1 cellular context compared by ENCODE assay signal in the genomic region with DNA sequence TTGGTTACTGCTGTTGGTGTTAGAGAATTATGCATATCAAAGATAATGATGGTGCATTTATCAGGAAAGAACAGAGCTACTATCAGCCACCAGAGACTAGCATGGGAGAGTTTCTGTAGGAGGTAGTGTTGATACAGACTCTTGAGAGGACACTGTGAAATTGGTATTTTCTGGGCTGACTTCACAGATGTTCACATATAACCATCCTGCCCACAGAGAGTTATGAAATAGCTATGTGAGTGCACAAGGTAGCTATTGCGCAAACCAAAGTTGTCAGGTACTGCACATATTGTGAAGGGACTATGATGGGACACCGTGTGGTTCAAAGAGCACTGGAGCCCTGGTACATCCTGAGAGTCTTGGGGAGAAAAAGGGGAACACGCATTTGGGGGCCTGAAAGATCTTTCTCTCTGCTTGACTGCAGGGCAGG.
TF ChIP-seq lines count a peak whose summit lies in the region.

No MANE protein-coding gene starts in this region.

TF ChIP-seq in HepG2, 621 proteins besides CTCF, POLR2A, EP300 and RAD21 (continued from another document and continues in another):
- TF ChIP-seq, protein P1, sequence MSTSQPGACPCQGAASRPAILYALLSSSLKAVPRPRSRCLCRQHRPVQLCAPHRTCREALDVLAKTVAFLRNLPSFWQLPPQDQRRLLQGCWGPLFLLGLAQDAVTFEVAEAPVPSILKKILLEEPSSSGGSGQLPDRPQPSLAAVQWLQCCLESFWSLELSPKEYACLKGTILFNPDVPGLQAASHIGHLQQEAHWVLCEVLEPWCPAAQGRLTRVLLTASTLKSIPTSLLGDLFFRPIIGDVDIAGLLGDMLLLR (CRISPR knock-in tag; IDR thresholded peaks at IDR 0.05), result no peak
- TF ChIP-seq CCAR2 (optimal IDR thresholded peaks at IDR 0.05; ENCODE audit: low read depth, low read length) (no peak), NONO (IDR thresholded peaks at IDR 0.05) (no peak), NONO (CRISPR knock-in tag; conservative IDR thresholded peaks at IDR 0.05) (0 out of 2 replicates have a peak, but pooled peaks have one; percentile 28), CEBPB (IDR thresholded peaks at IDR 0.05; ENCODE audit: borderline replicate concordance, low read depth, low read length) (peak; percentile 99), KMT2B (CRISPR knock-in tag; IDR thresholded peaks at IDR 0.05) (no peak), ZSCAN22 (CRISPR knock-in tag; IDR thresholded peaks at IDR 0.05) (no peak), ZFP1 (CRISPR knock-in tag; IDR thresholded peaks at IDR 0.05) (peak; percentile 45; the same call in 1 of the 2 replicates), MYC (CRISPR knock-in tag; IDR thresholded peaks at IDR 0.05; ENCODE audit: borderline replicate concordance) (no peak), ZBTB7A (CRISPR knock-in tag; IDR thresholded peaks at IDR 0.05) (no peak), KLF15 (CRISPR knock-in tag; IDR thresholded peaks at IDR 0.05; ENCODE audit: borderline replicate concordance) (no peak), JUND (CRISPR knock-in tag; IDR thresholded peaks at IDR 0.05) (0 out of 2 replicates have a peak, but pooled peaks have one; percentile 55), ZNF225 (CRISPR knock-in tag; IDR thresholded peaks at IDR 0.05) (no peak), ZNF75D (CRISPR knock-in tag; IDR thresholded peaks at IDR 0.05; ENCODE audit: borderline replicate concordance) (no peak), ZNF644 (CRISPR knock-in tag; IDR thresholded peaks at IDR 0.05; ENCODE audit: low read depth) (peak; percentile 86), ZNF33B (CRISPR knock-in tag; IDR thresholded peaks at IDR 0.05) (no peak), ZZZ3 (CRISPR knock-in tag; IDR thresholded peaks at IDR 0.05; ENCODE audit: borderline replicate concordance) (no peak), SOX5 (CRISPR knock-in tag; IDR thresholded peaks at IDR 0.05; ENCODE audit: borderline replicate concordance) (peak; percentile 77; the same call in 1 of the 2 replicates), GZF1 (CRISPR knock-in tag; IDR thresholded peaks at IDR 0.05) (no peak), FOSL2 (CRISPR knock-in tag; IDR thresholded peaks at IDR 0.05) (peak; percentile 65), PHF8 (CRISPR knock-in tag; IDR thresholded peaks at IDR 0.05) (no peak), ZNF7 (CRISPR knock-in tag; IDR thresholded peaks at IDR 0.05) (no peak), ZNF282 (IDR thresholded peaks at IDR 0.05; ENCODE audit: partially characterized antibody) (no peak), MLLT10 (CRISPR knock-in tag; IDR thresholded peaks at IDR 0.05) (no peak), ONECUT2 (CRISPR knock-in tag; IDR thresholded peaks at IDR 0.05) (no peak), ZNF652 (CRISPR knock-in tag; IDR thresholded peaks at IDR 0.05; ENCODE audit: borderline replicate concordance, low read depth) (no peak), MAFF (IDR thresholded peaks at IDR 0.05; ENCODE audit: low read depth, low read length) (no peak), RBM22 (optimal IDR thresholded peaks at IDR 0.05; ENCODE audit: low read length) (no peak), ESRRA (CRISPR knock-in tag; IDR thresholded peaks at IDR 0.05; ENCODE audit: low read depth) (peak; percentile 45; the same call in 1 of the 2 replicates), MIER3 (CRISPR knock-in tag; IDR thresholded peaks at IDR 0.05; ENCODE audit: borderline replicate concordance) (peak; percentile 71; the same call in 1 of the 2 replicates), ZNF333 (CRISPR knock-in tag; IDR thresholded peaks at IDR 0.05; ENCODE audit: borderline replicate concordance) (no peak), ZNF720 (CRISPR knock-in tag; IDR thresholded peaks at IDR 0.05) (no peak), ARNT2 (CRISPR knock-in tag; IDR thresholded peaks at IDR 0.05; ENCODE audit: low read depth) (no peak), ZNF180 (CRISPR knock-in tag; IDR thresholded peaks at IDR 0.05; ENCODE audit: borderline replicate concordance, low read depth) (no peak), ZNF432 (CRISPR knock-in tag; IDR thresholded peaks at IDR 0.05; ENCODE audit: borderline replicate concordance) (no peak), ARHGAP35 (CRISPR knock-in tag; IDR thresholded peaks at IDR 0.05; ENCODE audit: borderline replicate concordance) (no peak), ASH2L (IDR thresholded peaks at IDR 0.05; ENCODE audit: insufficient read length, low read depth, low read length) (no peak), SIN3A (IDR thresholded peaks at IDR 0.05; ENCODE audit: borderline replicate concordance, low read depth, low read length) (no peak), TEAD3 (CRISPR knock-in tag; optimal IDR thresholded peaks at IDR 0.05; ENCODE audit: borderline replicate concordance) (peak; percentile 91), ZNF746 (CRISPR knock-in tag; IDR thresholded peaks at IDR 0.05) (no peak), ZNF101 (CRISPR knock-in tag; IDR thresholded peaks at IDR 0.05; ENCODE audit: borderline replicate concordance, low read depth) (no peak), ZNF615 (CRISPR knock-in tag; IDR thresholded peaks at IDR 0.05; ENCODE audit: borderline replicate concordance) (no peak)
- TF ChIP-seq, protein P2, sequence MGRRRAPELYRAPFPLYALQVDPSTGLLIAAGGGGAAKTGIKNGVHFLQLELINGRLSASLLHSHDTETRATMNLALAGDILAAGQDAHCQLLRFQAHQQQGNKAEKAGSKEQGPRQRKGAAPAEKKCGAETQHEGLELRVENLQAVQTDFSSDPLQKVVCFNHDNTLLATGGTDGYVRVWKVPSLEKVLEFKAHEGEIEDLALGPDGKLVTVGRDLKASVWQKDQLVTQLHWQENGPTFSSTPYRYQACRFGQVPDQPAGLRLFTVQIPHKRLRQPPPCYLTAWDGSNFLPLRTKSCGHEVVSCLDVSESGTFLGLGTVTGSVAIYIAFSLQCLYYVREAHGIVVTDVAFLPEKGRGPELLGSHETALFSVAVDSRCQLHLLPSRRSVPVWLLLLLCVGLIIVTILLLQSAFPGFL (CRISPR knock-in tag; IDR thresholded peaks at IDR 0.05), result no peak
- TF ChIP-seq, protein P3, sequence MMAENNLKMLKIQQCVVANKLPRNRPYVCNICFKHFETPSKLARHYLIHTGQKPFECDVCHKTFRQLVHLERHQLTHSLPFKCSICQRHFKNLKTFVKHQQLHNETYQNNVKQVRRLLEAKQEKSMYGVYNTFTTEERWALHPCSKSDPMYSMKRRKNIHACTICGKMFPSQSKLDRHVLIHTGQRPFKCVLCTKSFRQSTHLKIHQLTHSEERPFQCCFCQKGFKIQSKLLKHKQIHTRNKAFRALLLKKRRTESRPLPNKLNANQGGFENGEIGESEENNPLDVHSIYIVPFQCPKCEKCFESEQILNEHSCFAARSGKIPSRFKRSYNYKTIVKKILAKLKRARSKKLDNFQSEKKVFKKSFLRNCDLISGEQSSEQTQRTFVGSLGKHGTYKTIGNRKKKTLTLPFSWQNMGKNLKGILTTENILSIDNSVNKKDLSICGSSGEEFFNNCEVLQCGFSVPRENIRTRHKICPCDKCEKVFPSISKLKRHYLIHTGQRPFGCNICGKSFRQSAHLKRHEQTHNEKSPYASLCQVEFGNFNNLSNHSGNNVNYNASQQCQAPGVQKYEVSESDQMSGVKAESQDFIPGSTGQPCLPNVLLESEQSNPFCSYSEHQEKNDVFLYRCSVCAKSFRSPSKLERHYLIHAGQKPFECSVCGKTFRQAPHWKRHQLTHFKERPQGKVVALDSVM (CRISPR knock-in tag; IDR thresholded peaks at IDR 0.05), result 0 out of 2 replicates have a peak, but pooled peaks have one; percentile 15
- TF ChIP-seq, protein P4, sequence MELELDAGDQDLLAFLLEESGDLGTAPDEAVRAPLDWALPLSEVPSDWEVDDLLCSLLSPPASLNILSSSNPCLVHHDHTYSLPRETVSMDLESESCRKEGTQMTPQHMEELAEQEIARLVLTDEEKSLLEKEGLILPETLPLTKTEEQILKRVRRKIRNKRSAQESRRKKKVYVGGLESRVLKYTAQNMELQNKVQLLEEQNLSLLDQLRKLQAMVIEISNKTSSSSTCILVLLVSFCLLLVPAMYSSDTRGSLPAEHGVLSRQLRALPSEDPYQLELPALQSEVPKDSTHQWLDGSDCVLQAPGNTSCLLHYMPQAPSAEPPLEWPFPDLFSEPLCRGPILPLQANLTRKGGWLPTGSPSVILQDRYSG (CRISPR knock-in tag; IDR thresholded peaks at IDR 0.05), result no peak
- TF ChIP-seq, protein P5, sequence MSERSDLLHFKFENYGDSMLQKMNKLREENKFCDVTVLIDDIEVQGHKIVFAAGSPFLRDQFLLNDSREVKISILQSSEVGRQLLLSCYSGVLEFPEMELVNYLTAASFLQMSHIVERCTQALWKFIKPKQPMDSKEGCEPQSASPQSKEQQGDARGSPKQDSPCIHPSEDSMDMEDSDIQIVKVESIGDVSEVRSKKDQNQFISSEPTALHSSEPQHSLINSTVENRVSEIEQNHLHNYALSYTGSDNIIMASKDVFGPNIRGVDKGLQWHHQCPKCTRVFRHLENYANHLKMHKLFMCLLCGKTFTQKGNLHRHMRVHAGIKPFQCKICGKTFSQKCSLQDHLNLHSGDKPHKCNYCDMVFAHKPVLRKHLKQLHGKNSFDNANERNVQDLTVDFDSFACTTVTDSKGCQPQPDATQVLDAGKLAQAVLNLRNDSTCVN (CRISPR knock-in tag; IDR thresholded peaks at IDR 0.05; ENCODE audit: borderline replicate concordance), result no peak
- TF ChIP-seq, protein P6, sequence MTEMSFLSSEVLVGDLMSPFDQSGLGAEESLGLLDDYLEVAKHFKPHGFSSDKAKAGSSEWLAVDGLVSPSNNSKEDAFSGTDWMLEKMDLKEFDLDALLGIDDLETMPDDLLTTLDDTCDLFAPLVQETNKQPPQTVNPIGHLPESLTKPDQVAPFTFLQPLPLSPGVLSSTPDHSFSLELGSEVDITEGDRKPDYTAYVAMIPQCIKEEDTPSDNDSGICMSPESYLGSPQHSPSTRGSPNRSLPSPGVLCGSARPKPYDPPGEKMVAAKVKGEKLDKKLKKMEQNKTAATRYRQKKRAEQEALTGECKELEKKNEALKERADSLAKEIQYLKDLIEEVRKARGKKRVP (CRISPR knock-in tag; IDR thresholded peaks at IDR 0.05), result peak in 1 of 2 experiments; percentile 61; a peak in 2 of 4 replicates
- TF ChIP-seq, protein P7, sequence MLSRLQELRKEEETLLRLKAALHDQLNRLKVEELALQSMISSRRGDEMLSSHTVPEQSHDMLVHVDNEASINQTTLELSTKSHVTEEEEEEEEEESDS (CRISPR knock-in tag; IDR thresholded peaks at IDR 0.05; ENCODE audit: borderline replicate concordance), result no peak
- TF ChIP-seq, protein P8, sequence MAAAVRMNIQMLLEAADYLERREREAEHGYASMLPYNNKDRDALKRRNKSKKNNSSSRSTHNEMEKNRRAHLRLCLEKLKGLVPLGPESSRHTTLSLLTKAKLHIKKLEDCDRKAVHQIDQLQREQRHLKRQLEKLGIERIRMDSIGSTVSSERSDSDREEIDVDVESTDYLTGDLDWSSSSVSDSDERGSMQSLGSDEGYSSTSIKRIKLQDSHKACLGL (CRISPR knock-in tag; IDR thresholded peaks at IDR 0.05), result no peak
- TF ChIP-seq, protein P9, sequence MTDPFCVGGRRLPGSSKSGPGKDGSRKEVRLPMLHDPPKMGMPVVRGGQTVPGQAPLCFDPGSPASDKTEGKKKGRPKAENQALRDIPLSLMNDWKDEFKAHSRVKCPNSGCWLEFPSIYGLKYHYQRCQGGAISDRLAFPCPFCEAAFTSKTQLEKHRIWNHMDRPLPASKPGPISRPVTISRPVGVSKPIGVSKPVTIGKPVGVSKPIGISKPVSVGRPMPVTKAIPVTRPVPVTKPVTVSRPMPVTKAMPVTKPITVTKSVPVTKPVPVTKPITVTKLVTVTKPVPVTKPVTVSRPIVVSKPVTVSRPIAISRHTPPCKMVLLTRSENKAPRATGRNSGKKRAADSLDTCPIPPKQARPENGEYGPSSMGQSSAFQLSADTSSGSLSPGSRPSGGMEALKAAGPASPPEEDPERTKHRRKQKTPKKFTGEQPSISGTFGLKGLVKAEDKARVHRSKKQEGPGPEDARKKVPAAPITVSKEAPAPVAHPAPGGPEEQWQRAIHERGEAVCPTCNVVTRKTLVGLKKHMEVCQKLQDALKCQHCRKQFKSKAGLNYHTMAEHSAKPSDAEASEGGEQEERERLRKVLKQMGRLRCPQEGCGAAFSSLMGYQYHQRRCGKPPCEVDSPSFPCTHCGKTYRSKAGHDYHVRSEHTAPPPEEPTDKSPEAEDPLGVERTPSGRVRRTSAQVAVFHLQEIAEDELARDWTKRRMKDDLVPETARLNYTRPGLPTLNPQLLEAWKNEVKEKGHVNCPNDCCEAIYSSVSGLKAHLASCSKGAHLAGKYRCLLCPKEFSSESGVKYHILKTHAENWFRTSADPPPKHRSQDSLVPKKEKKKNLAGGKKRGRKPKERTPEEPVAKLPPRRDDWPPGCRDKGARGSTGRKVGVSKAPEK (CRISPR knock-in tag; IDR thresholded peaks at IDR 0.05; ENCODE audit: borderline replicate concordance), result 0 out of 2 replicates have a peak, but pooled peaks have one; percentile 41
- TF ChIP-seq, protein P10, sequence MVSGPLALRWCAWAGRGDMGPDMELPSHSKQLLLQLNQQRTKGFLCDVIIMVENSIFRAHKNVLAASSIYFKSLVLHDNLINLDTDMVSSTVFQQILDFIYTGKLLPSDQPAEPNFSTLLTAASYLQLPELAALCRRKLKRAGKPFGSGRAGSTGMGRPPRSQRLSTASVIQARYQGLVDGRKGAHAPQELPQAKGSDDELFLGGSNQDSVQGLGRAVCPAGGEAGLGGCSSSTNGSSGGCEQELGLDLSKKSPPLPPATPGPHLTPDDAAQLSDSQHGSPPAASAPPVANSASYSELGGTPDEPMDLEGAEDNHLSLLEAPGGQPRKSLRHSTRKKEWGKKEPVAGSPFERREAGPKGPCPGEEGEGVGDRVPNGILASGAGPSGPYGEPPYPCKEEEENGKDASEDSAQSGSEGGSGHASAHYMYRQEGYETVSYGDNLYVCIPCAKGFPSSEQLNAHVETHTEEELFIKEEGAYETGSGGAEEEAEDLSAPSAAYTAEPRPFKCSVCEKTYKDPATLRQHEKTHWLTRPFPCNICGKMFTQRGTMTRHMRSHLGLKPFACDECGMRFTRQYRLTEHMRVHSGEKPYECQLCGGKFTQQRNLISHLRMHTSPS (CRISPR knock-in tag; IDR thresholded peaks at IDR 0.05; ENCODE audit: low read depth), result no peak
- TF ChIP-seq, protein P11, sequence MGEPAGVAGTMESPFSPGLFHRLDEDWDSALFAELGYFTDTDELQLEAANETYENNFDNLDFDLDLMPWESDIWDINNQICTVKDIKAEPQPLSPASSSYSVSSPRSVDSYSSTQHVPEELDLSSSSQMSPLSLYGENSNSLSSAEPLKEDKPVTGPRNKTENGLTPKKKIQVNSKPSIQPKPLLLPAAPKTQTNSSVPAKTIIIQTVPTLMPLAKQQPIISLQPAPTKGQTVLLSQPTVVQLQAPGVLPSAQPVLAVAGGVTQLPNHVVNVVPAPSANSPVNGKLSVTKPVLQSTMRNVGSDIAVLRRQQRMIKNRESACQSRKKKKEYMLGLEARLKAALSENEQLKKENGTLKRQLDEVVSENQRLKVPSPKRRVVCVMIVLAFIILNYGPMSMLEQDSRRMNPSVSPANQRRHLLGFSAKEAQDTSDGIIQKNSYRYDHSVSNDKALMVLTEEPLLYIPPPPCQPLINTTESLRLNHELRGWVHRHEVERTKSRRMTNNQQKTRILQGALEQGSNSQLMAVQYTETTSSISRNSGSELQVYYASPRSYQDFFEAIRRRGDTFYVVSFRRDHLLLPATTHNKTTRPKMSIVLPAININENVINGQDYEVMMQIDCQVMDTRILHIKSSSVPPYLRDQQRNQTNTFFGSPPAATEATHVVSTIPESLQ (CRISPR knock-in tag; conservative IDR thresholded peaks at IDR 0.05), result no peak
- TF ChIP-seq, protein P12, sequence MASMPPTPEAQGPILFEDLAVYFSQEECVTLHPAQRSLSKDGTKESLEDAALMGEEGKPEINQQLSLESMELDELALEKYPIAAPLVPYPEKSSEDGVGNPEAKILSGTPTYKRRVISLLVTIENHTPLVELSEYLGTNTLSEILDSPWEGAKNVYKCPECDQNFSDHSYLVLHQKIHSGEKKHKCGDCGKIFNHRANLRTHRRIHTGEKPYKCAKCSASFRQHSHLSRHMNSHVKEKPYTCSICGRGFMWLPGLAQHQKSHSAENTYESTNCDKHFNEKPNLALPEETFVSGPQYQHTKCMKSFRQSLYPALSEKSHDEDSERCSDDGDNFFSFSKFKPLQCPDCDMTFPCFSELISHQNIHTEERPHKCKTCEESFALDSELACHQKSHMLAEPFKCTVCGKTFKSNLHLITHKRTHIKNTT (CRISPR knock-in tag; IDR thresholded peaks at IDR 0.05), result no peak
